21 cellular contexts compared by ENCODE assay signal in the genomic region with DNA sequence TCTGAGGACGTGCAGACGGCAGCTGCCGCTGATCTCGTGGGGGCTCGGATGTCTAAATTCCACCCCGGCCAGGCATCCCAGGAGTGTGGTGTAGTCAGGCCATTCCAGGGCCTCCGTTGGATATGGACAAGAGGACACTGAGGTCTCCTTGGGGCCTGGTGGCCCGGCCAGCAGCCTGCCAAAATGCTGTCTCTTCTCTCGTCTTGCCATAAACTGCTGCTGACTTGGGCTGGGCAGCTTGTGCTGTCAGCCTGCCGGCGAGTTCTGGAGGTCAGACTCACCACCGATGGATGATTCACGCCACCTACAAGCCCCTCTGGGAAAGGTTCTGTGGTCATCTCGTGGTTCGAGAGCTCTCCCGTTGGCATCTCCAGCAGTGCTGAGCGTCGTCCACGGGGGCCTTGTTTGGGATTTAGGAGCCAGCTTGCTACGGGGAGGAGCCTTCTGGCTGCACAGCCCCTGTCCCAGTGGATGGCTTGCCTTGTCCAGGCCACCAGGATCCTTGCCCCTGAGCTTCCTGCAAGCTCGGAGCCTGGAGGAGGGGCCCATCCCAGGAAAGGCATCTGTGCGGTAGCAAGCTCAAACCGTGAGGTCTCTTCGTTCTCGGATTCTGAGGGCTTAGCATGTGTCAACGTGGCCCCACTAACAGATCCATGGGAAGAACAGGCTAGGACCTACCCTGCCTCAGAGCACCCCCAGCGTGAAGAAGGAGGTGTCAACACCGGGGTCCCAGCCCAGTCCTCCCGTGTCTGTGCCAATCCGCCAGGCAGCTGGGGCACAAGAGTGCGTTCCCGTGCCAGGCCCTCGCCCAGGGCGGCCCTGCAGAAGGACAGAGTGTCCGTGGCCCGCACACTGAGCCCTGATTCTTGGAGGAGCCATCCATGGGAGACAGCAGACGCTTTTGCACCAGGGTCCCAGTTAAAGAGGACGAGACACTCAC.
DNase-seq lines count a peak whose midpoint lies in the region; ATAC-seq and TF ChIP-seq lines count a peak whose summit lies in the region.
"Had no signal": no experiment of that assay in that cellular context is flagged by ENCODE, and none has a peak within 500 bp of the region (broad histone marks: within the 10 kb centered on the region; RNA-seq: fewer than 3 reads in every experiment).

No MANE protein-coding gene starts in this region.

- no peak for ATAC-seq in natural killer cell treated with Interleukin-12 subunit alpha and Interleukin-12 subunit beta and Interleukin-15 and Interleukin-18, amount 100 ng/mL, for 72 hours
- ATAC-seq in natural killer cell (no peak), GM19397 (IDR thresholded peaks at IDR 0.05; ENCODE audit: unreplicated experiment) (no peak)
- ATAC-seq: GM23338, HepG2 had no signal

- H3K4me3 ChIP-seq in dorsolateral prefrontal cortex = no peak overlapping the region
- H3K4me3 ChIP-seq: GM23338 had no signal

- peaks cover 0 to 3% of the 10 kb centered on the region in 2 donors for H3K4me1 Mint-ChIP-seq in natural killer cell treated with Interleukin-12 subunit alpha and Interleukin-12 subunit beta and Interleukin-15 and Interleukin-18, amount 100 ng/mL, for 72 hours (ENCODE audit: low read depth in 2 of 2)
- H3K4me1 Mint-ChIP-seq in natural killer cell = peaks cover 0 to 4% of the 10 kb centered on the region in 2 donors
- H3K4me1 Mint-ChIP-seq: B cell; CD4-positive, alpha-beta memory T cell had no signal

- intact Hi-C loops in natural killer cell (cut with micrococcal nuclease) (no loop called here), dorsolateral prefrontal cortex (cut with DNase I) (no loop called here), posterior vena cava (cut with DNase I) (no loop called here)

- H3K27me3 ChIP-seq in dorsolateral prefrontal cortex = no peaks in the 10 kb centered on the region

- no peak overlapping the region for H3K27ac Mint-ChIP-seq in natural killer cell treated with Interleukin-12 subunit alpha and Interleukin-12 subunit beta and Interleukin-15 and Interleukin-18, amount 100 ng/mL, for 72 hours
- H3K27ac Mint-ChIP-seq in natural killer cell = no peak overlapping the region
- H3K27ac Mint-ChIP-seq: B cell; CD4-positive, alpha-beta memory T cell; GM23338; HFFc6 had no signal

- H3K9me3 Mint-ChIP-seq in natural killer cell treated with Interleukin-12 subunit alpha and Interleukin-12 subunit beta and Interleukin-15 and Interleukin-18, amount 100 ng/mL, for 72 hours = no peaks in the 10 kb centered on the region
- H3K9me3 Mint-ChIP-seq in natural killer cell = no peaks in the 10 kb centered on the region

- peak; percentile 57 for DNase-seq in natural killer cell treated with Interleukin-12 subunit alpha and Interleukin-12 subunit beta and Interleukin-15 and Interleukin-18, amount 100 ng/mL, for 72 hours (ENCODE audit: low spot score)
- DNase-seq in natural killer cell (no peak), dorsolateral prefrontal cortex (peak in 6 of 10 donors; percentile 14 to 37 (median 28)), posterior vena cava (ENCODE audit: low spot score) (peak; percentile 76), HPDE6-E6E7 (ENCODE audit: extremely low spot score) (no peak), hepatic stellate cell (ENCODE audit: low spot score) (no peak)
- DNase-seq: CD4-positive, alpha-beta memory T cell; DMS79 treated with DMSO at 0.1 percent for 48 hours; GF-D8; HFFc6; NCI-H1092 treated with DMSO at 0.1 percent for 48 hours; NCI-H1694; NCI-H2107; NCI-H226; NCI-H526 treated with DMSO at 0.1 percent for 48 hours had no signal

- no peak for TF ChIP-seq CTCF in natural killer cell (IDR thresholded peaks at IDR 0.05)
- no peak for TF ChIP-seq CTCF in dorsolateral prefrontal cortex (IDR thresholded peaks at IDR 0.05 in 54 of 56, conservative IDR thresholded peaks at IDR 0.05 in 2 of 56; ENCODE audit: low read depth in 1 of 56, partially characterized antibody in 56 of 56)

- H3K27ac ChIP-seq in dorsolateral prefrontal cortex = no peak overlapping the region
- H3K27ac ChIP-seq: KMS-11, RWPE1 had no signal

- H3K4me3 Mint-ChIP-seq in natural killer cell treated with Interleukin-12 subunit alpha and Interleukin-12 subunit beta and Interleukin-15 and Interleukin-18, amount 100 ng/mL, for 72 hours = no peak overlapping the region
- no peak overlapping the region for H3K4me3 Mint-ChIP-seq in natural killer cell
- H3K4me3 Mint-ChIP-seq: B cell; CD4-positive, alpha-beta memory T cell; GM23338; HFFc6 had no signal

- peaks cover 0 to 6% of the 10 kb centered on the region in 2 donors for H3K27me3 Mint-ChIP-seq in natural killer cell treated with Interleukin-12 subunit alpha and Interleukin-12 subunit beta and Interleukin-15 and Interleukin-18, amount 100 ng/mL, for 72 hours
- H3K27me3 Mint-ChIP-seq in natural killer cell (ENCODE audit: low read depth in 2 of 2) = peaks cover 5 to 14% of the 10 kb centered on the region in 2 donors

- no peaks in the 10 kb centered on the region for H3K36me3 Mint-ChIP-seq in natural killer cell treated with Interleukin-12 subunit alpha and Interleukin-12 subunit beta and Interleukin-15 and Interleukin-18, amount 100 ng/mL, for 72 hours
- no peaks in the 10 kb centered on the region for H3K36me3 Mint-ChIP-seq in natural killer cell
- H3K36me3 Mint-ChIP-seq: CD4-positive, alpha-beta memory T cell had no signal

Comparison
In these comparisons a context has a peak if more than half of its experiments do, and no peak if none do; other contexts are left out.
1. DNase-seq: peak in natural killer cell treated with Interleukin-12 subunit alpha and Interleukin-12 subunit beta and Interleukin-15 and Interleukin-18, amount 100 ng/mL, for 72 hours (single experiment), dorsolateral prefrontal cortex (6 of 10) and posterior vena cava (single experiment); none in natural killer cell (single experiment), HPDE6-E6E7 (single experiment) and hepatic stellate cell (single experiment).